Comparison of ENCODE assay signal across 19 cellular contexts in genomic region chr10:45627412-45628048, GRCh38. TPM values are rescaled to one million over a fixed set of nuclear protein-coding genes. Genes with fewer than 3 reads are reported as not detected.
A peak's percentile ranks its signal among the peaks of the same experiment; 100 is the strongest.
DNase-seq lines count a peak whose midpoint lies in the region; ATAC-seq, FAIRE-seq and TF ChIP-seq lines count a peak whose summit lies in the region.
"Had no signal": no experiment of that assay in that cellular context is flagged by ENCODE, and none has a peak within 500 bp of the region (broad histone marks: within the 10 kb centered on the region; RNA-seq: fewer than 3 reads in every experiment).

No MANE protein-coding gene starts in this region.

- CTCF ChIA-PET in K562 (lab: Yijun Ruan, JAX; ENCODE audit: low intra/inter-chr PET ratio): no interaction called here

- no peaks in the 10 kb centered on the region for H3K79me2 ChIP-seq in K562 (ENCODE audit: control insufficient read depth, insufficient read depth, low read length)

- no peaks in the 10 kb centered on the region for H3K4me1 ChIP-seq in K562 (replicated peaks in 1 of 2; ENCODE audit: control insufficient read depth in 2 of 2, insufficient read depth in 2 of 2, low read length in 2 of 2)
- peaks cover 19 to 24% of the 10 kb centered on the region in 2 donors for H3K4me1 ChIP-seq in gastrocnemius medialis

- no peaks in the 10 kb centered on the region for H4K20me1 ChIP-seq in K562 (replicated peaks; ENCODE audit: control insufficient read depth, insufficient read depth, low read length)

- peak overlapping the region; percentile 4; the same call in 1 of the 2 replicates for H2AFZ ChIP-seq in K562 (ENCODE audit: low read depth, low read length)

- ATAC-seq in K562: no peak; the same call in 2 of the 3 replicates
- ATAC-seq in Right ventricle myocardium superior (ENCODE audit: poor library complexity): peak; percentile 96
- ATAC-seq in left lobe of liver: peak; percentile 87
- ATAC-seq in gastrocnemius medialis: peak; percentile 65 to 70
- ATAC-seq in HG02973 (IDR thresholded peaks at IDR 0.05; ENCODE audit: unreplicated experiment): no peak
- ATAC-seq: PC-3 had no signal

- TF ChIP-seq CTCF in K562 (IDR thresholded peaks at IDR 0.05 in 2 of 3, conservative IDR thresholded peaks at IDR 0.05 in 1 of 3; ENCODE audit: insufficient read depth in 2 of 3, low read depth in 1 of 3, low read length in 3 of 3): no peak
- TF ChIP-seq CTCF in gastrocnemius medialis (IDR thresholded peaks at IDR 0.05 in 4 of 5, conservative IDR thresholded peaks at IDR 0.05 in 1 of 5): no peak

- POLR2A ChIA-PET in K562 (lab: Yijun Ruan, JAX): interaction anchor here (1.1 kb wide), 1 partner anchor 22 kb away, joined by 3 read pairs; no protein-coding TSS in a partner anchor

- H3K36me3 ChIP-seq in K562 (ENCODE audit: control insufficient read depth, insufficient read depth, low read length) (no peaks in the 10 kb centered on the region), gastrocnemius medialis (no peaks in the 10 kb centered on the region)

- no peak for FAIRE-seq in K562 (lab: Jason Lieb, UNC)

- TF ChIP-seq RAD21 in K562 (CRISPR knock-in tag; conservative IDR thresholded peaks at IDR 0.05 in 1 of 2, IDR thresholded peaks at IDR 0.05 in 1 of 2): no peak

- DNase-seq in K562 (ENCODE audit: extremely low read depth in 1 of 4, low spot score in 3 of 4) (no peak), Right ventricle myocardium superior (peak; percentile 48), left lobe of liver (ENCODE audit: low spot score) (peak; percentile 85), gastrocnemius medialis (peak in 1 of 2 donors; percentile 3), T1000 (lab: John Stamatoyannopoulos, UW) (no peak), NCI-H1092 (lab: John Stamatoyannopoulos, UW) (no peak), DMS 273 treated with DMSO at 0.1 percent for 48 hours (lab: John Stamatoyannopoulos, UW) (no peak)
- DNase-seq: AML-193, COR-L47, DMS153, GOT3, NCI-H1048, NCI-H2081 treated with DMSO at 0.1 percent for 48 hours, NCI-H510A, NCI-H774, PC-3 had no signal

- H3K9ac ChIP-seq in K562 (ENCODE audit: insufficient read depth in 1 of 2, low read depth in 2 of 2, low read length in 2 of 2): no peak overlapping the region
- H3K9ac ChIP-seq: KMS-11 had no signal

- H3K27me3 ChIP-seq in K562 (ENCODE audit: control insufficient read depth in 2 of 2, insufficient read depth in 2 of 2, low read length in 2 of 2): no peaks in the 10 kb centered on the region
- H3K27me3 ChIP-seq in gastrocnemius medialis: no peaks in the 10 kb centered on the region

- H3K27ac ChIP-seq in K562 (ENCODE audit: extremely low read depth, low read depth, low read length) (no peak overlapping the region), gastrocnemius medialis (peak overlapping the region; percentile 49 to 81 (median 68))
- H3K27ac ChIP-seq: KMS-11, RWPE1 had no signal

- WGBS in K562 (ENCODE audit: insufficient coverage, low coverage, missing lambda C conversion rate): 47% methylated on average over 5 of the region's 5 CpGs

- H3K4me2 ChIP-seq in K562 (ENCODE audit: insufficient read depth, low read length): no peak overlapping the region
- H3K4me2 ChIP-seq: KMS-11 had no signal

- no peak for TF ChIP-seq EP300 in K562 (IDR thresholded peaks at IDR 0.05; ENCODE audit: low read length)

- no TSS peak for BruUV-seq in K562 (replicated peaks; lab: Mats Ljungman, UMichigan)

- H3K9me3 ChIP-seq in K562 (replicated peaks; ENCODE audit: control insufficient read depth, insufficient read depth, low read depth, low read length) (no peaks in the 10 kb centered on the region), gastrocnemius medialis (no peaks in the 10 kb centered on the region)

- intact Hi-C loops in K562 (cut with micrococcal nuclease) (no loop called here), Right ventricle myocardium superior (cut with DNase I) (no loop called here), gastrocnemius medialis (cut with DNase I; ENCODE audit: low total_unique reads) (loop anchor here (5.0 kb wide), 1 partner anchor 45 kb away; the partner anchor contains the start of gene ZFAND4)

- in situ Hi-C loops in K562 (cut with MboI): no loop called here
- in situ Hi-C loops in gastrocnemius medialis (cut with MboI; ENCODE audit: low sequenced_read_pairs in 4 of 4): no loop called here

- H3K4me3 ChIP-seq in K562: no peak overlapping the region
- H3K4me3 ChIP-seq in gastrocnemius medialis: peak overlapping the region in 1 of 4 donors; percentile 5

- TF ChIP-seq POLR2A in K562 (conservative IDR thresholded peaks at IDR 0.05) (no peak), gastrocnemius medialis (IDR thresholded peaks at IDR 0.05) (no peak)

- H3K9me1 ChIP-seq in K562 (ENCODE audit: control insufficient read depth, insufficient read depth, low read length): no peaks in the 10 kb centered on the region

TF ChIP-seq in K562, 482 proteins besides CTCF, POLR2A, EP300 and RAD21:
- no peak for TF ChIP-seq BRD9 (IDR thresholded peaks at IDR 0.05; ENCODE audit: low read depth, partially characterized antibody)
- no peak for TF ChIP-seq LEF1 (IDR thresholded peaks at IDR 0.05)
- TF ChIP-seq CEBPB (tag; IDR thresholded peaks at IDR 0.05): peak; percentile 85
- no peak for TF ChIP-seq HDAC2 (IDR thresholded peaks at IDR 0.05)
- no peak for TF ChIP-seq NFATC3 (IDR thresholded peaks at IDR 0.05)
- TF ChIP-seq RBM34 (IDR thresholded peaks at IDR 0.05; ENCODE audit: borderline replicate concordance, insufficient read depth, low read length): no peak
- no peak for TF ChIP-seq TAF1 (IDR thresholded peaks at IDR 0.05; ENCODE audit: control insufficient read depth, extremely low read depth, insufficient read depth, low read length, severe bottlenecking)
- TF ChIP-seq CEBPG (CRISPR knock-in tag; IDR thresholded peaks at IDR 0.05): no peak
- peak; percentile 27 to 49; a peak in 1 of 4 replicates for TF ChIP-seq CEBPG (tag; conservative IDR thresholded peaks at IDR 0.05 in 1 of 2, IDR thresholded peaks at IDR 0.05 in 1 of 2)

RNA-seq across cellular contexts. Expression of gene ZFAND4, which starts 45.0 kb away (rescaled TPM):
- total RNA-seq in K562 (2011; cell fraction: chromatin; rRNA removed; ENCODE audit: low replicate concordance): 2.3 and 6.4 TPM in 2 replicates
- total RNA-seq in K562 (2011; cell fraction: nucleolus; rRNA removed): 1.8 and 2.0 TPM in 2 replicates
- 1.2 and 3.3 TPM in 2 replicates for total RNA-seq in K562 (2011; cell fraction: nucleoplasm; rRNA removed)
- total RNA-seq in K562 (2014; rRNA removed) (0.82 and 1.2 TPM in 2 replicates), K562 (2014; rRNA removed; fragmentation: Illumina TruSeq; extraction: Trizol) (1.8 and 2.0 TPM in 2 replicates), K562 (2015; rRNA removed; fragmentation: Illumina TruSeq; extraction: Trizol) (2.5 and 3.0 TPM in 2 replicates), K562 (2021) (2.1 and 2.9 TPM in 2 replicates), Right ventricle myocardium superior (10.0 TPM), left lobe of liver (11.7 TPM), gastrocnemius medialis (10 to 100 TPM in 2 of 4 donors, 1 to 10 TPM in 2; 6.4 to 15.0 (median 12.3) TPM)
- polyA plus RNA-seq in K562 (2011; rRNA removed) (0.03 and 0.53 TPM in 2 replicates), K562 (2014; fragmentation: Illumina TruSeq; extraction: Trizol) (1.3 and 1.5 TPM in 2 replicates), K562 (2014; fragmentation: Nextera tagmentation; extraction: Ambion mirVana) (under 1 TPM; 0.42 to 0.73 TPM), K562 (2014; rRNA removed) (0.92 and 2.6 TPM in 2 replicates)
- 0.18 TPM in 1 of 2 replicates, not detected in the other for polyA plus RNA-seq in K562 (2011; cell fraction: cytosol; rRNA removed)
- polyA plus RNA-seq in K562 (2011; cell fraction: nucleus; rRNA removed): 0.08 and 0.47 TPM in 2 replicates
- 1.3 and 1.5 TPM in 2 replicates for polyA plus RNA-seq in K562 (2012)
- polyA minus RNA-seq in K562 (2011; rRNA and poly(A)+ RNA removed): 0.09 and 1.2 TPM in 2 replicates
- not detected in 2 replicates for polyA minus RNA-seq in K562 (2011; cell fraction: cytosol; rRNA and poly(A)+ RNA removed)
- 1.1 TPM in 1 of 2 replicates, not detected in the other for polyA minus RNA-seq in K562 (2011; cell fraction: nucleus; rRNA and poly(A)+ RNA removed)

Comparison
In these comparisons a context has a peak if more than half of its experiments do, and no peak if none do; other contexts are left out.
1. ATAC-seq: peak in Right ventricle myocardium superior (single experiment), left lobe of liver (single experiment) and gastrocnemius medialis (2 of 2); none in K562 (single experiment) and HG02973 (single experiment).
2. DNase-seq: peak in Right ventricle myocardium superior (single experiment) and left lobe of liver (single experiment); none in K562 (0 of 4), T1000 (single experiment), NCI-H1092 (single experiment) and DMS 273 treated with DMSO at 0.1 percent for 48 hours (single experiment).